ENCODE assay signal across 8 cellular contexts in genomic region chr2:60550151-60550983, GRCh38. TPM values are rescaled to one million over a fixed set of nuclear protein-coding genes. Genes with fewer than 3 reads are reported as not detected.
DNase-seq lines count a peak whose midpoint lies in the region; ATAC-seq and TF ChIP-seq lines count a peak whose summit lies in the region.

No MANE protein-coding gene starts in this region.

- WGBS in esophagus, 2 donors: 1% methylated on average over 56 to 65 of the region's 65 CpGs
- 1 to 3% methylated on average over 30 to 57 of the region's 65 CpGs for WGBS in upper lobe of left lung, 2 donors

- TF ChIP-seq EP300 in upper lobe of left lung (IDR thresholded peaks at IDR 0.05): no peak

- peak overlapping the region; percentile 79 for H3K4me3 Mint-ChIP-seq in Caco-2 (ENCODE audit: unreplicated experiment)
- H3K4me3 Mint-ChIP-seq in activated CD4-positive, alpha-beta memory T cell treated with anti-CD3 and anti-CD28 coated beads, Interleukin-2, amount 10 ng/mL, durations not matched to agents 7 days and 5 days: peak overlapping the region; percentile 74

- H3K4me3 ChIP-seq in Caco-2 (ENCODE audit: low read depth, low read length): peak overlapping the region; percentile 65
- H3K4me3 ChIP-seq in esophagus (ENCODE audit: low read depth in 1 of 2, low read length in 2 of 2): peak overlapping the region; percentile 62 to 66
- peak overlapping the region; percentile 81 to 86 for H3K4me3 ChIP-seq in muscle layer of colon (ENCODE audit: low read depth in 1 of 2, low read length in 2 of 2)
- peak overlapping the region; percentile 50 to 82 (median 72) for H3K4me3 ChIP-seq in upper lobe of left lung

- CTCF ChIA-PET in Caco-2 (lab: Charles Lee): interaction anchor here (0.6 to 1.6 kb wide), 19 partner anchors 9 to 1891 kb away, joined by 3 to 10 read pairs (median 4); no protein-coding TSS in a partner anchor
- CTCF ChIA-PET in activated CD4-positive, alpha-beta memory T cell treated with anti-CD3 and anti-CD28 coated beads, Interleukin-2, amount 10 ng/mL, durations not matched to agents 7 days and 5 days (lab: Charles Lee): interaction anchor here (0.5 to 2.1 kb wide), 12 partner anchors 8 to 1526 kb away, joined by 3 to 8 read pairs (median 4); no protein-coding TSS in a partner anchor

- H3K4me1 Mint-ChIP-seq in Caco-2 (ENCODE audit: low read depth, unreplicated experiment): peaks cover 8% of the 10 kb centered on the region
- H3K4me1 Mint-ChIP-seq in activated CD4-positive, alpha-beta memory T cell treated with anti-CD3 and anti-CD28 coated beads, Interleukin-2, amount 10 ng/mL, durations not matched to agents 7 days and 5 days: peaks cover 30% of the 10 kb centered on the region

- peaks cover 27% of the 10 kb centered on the region for H3K27me3 Mint-ChIP-seq in Caco-2 (ENCODE audit: insufficient read depth, unreplicated experiment)
- peaks cover 78% of the 10 kb centered on the region for H3K27me3 Mint-ChIP-seq in activated CD4-positive, alpha-beta memory T cell treated with anti-CD3 and anti-CD28 coated beads, Interleukin-2, amount 10 ng/mL, durations not matched to agents 7 days and 5 days

- ATAC-seq in GM19328 (IDR thresholded peaks at IDR 0.05; ENCODE audit: unreplicated experiment): peak; percentile 32
- peak; percentile 56 for ATAC-seq in HG03432 (IDR thresholded peaks at IDR 0.05; ENCODE audit: unreplicated experiment)
- peak; percentile 81 for ATAC-seq in upper lobe of left lung (ENCODE audit: low FRiP score in 2 of 2)

- intact Hi-C loops in Caco-2 (cut with micrococcal nuclease; ENCODE audit: unreplicated experiment): loop anchor here (5.0 to 10.0 kb wide), 5 partner anchors 118 to 616 kb away; no protein-coding TSS in a partner anchor

- peak overlapping the region; percentile 16 for H3K9ac ChIP-seq in muscle layer of colon (ENCODE audit: low read length)

- DNase-seq in Caco-2: peak; percentile 59 to 67
- peak; percentile 85 to 91 for DNase-seq in NCI-H446 (lab: John Stamatoyannopoulos, UW)
- DNase-seq in activated CD4-positive, alpha-beta memory T cell treated with anti-CD3 and anti-CD28 coated beads, Interleukin-2, amount 10 ng/mL, durations not matched to agents 7 days and 5 days: peak; percentile 42
- peak; percentile 84 to 91 for DNase-seq in upper lobe of left lung

- H3K27ac ChIP-seq in esophagus (ENCODE audit: low read depth in 2 of 2, low read length in 1 of 2) (peak overlapping the region; percentile 81 to 84), muscle layer of colon (ENCODE audit: low read depth, low read length) (peak overlapping the region; percentile 89), upper lobe of left lung (peak overlapping the region; percentile 15 to 85 (median 68))

- peaks cover 14% of the 10 kb centered on the region for H3K36me3 Mint-ChIP-seq in Caco-2 (ENCODE audit: insufficient read depth, unreplicated experiment)
- H3K36me3 Mint-ChIP-seq in activated CD4-positive, alpha-beta memory T cell treated with anti-CD3 and anti-CD28 coated beads, Interleukin-2, amount 10 ng/mL, durations not matched to agents 7 days and 5 days (ENCODE audit: low read depth): peaks cover 2% of the 10 kb centered on the region

- H3K4me1 ChIP-seq in Caco-2 (peaks cover 14% of the 10 kb centered on the region), esophagus (ENCODE audit: control insufficient read depth in 2 of 2, insufficient read depth in 2 of 2, low read length in 1 of 2) (peaks cover 0 to 3% of the 10 kb centered on the region in 2 donors), muscle layer of colon (ENCODE audit: insufficient read depth, low read length) (peaks cover 25% of the 10 kb centered on the region), upper lobe of left lung (peaks cover 55 to 68% (median 59%) of the 10 kb centered on the region in 4 donors)

- TF ChIP-seq POLR2A in upper lobe of left lung (IDR thresholded peaks at IDR 0.05): no peak

- TF ChIP-seq CTCF in Caco-2 (IDR thresholded peaks at IDR 0.05; ENCODE audit: insufficient read depth in 1 of 2, low read depth in 1 of 2, low read length in 1 of 2, severe bottlenecking in 1 of 2, unreplicated experiment in 1 of 2) (peak; percentile 57 to 76), upper lobe of left lung (IDR thresholded peaks at IDR 0.05) (peak; percentile 19 to 62 (median 54))

- H3K9me3 ChIP-seq in Caco-2 (no peaks in the 10 kb centered on the region), esophagus (ENCODE audit: control insufficient read depth in 2 of 2, insufficient read depth in 1 of 2, low read depth in 1 of 2, low read length in 1 of 2) (no peaks in the 10 kb centered on the region), muscle layer of colon (ENCODE audit: low read length) (no peaks in the 10 kb centered on the region), upper lobe of left lung (no peaks in the 10 kb centered on the region)

- no peak overlapping the region for H3K27ac Mint-ChIP-seq in Caco-2 (ENCODE audit: unreplicated experiment)
- H3K27ac Mint-ChIP-seq in activated CD4-positive, alpha-beta memory T cell treated with anti-CD3 and anti-CD28 coated beads, Interleukin-2, amount 10 ng/mL, durations not matched to agents 7 days and 5 days: no peak overlapping the region

- POLR2A ChIA-PET in Caco-2 (lab: Charles Lee): interaction anchor here (0.6 kb wide), 2 partner anchors 43 to 456 kb away, joined by 5 to 6 read pairs; no protein-coding TSS in a partner anchor
- POLR2A ChIA-PET in activated CD4-positive, alpha-beta memory T cell treated with anti-CD3 and anti-CD28 coated beads, Interleukin-2, amount 10 ng/mL, durations not matched to agents 7 days and 5 days (lab: Charles Lee): no interaction called here

- BruUV-seq in Caco-2 (replicated peaks; lab: Mats Ljungman, UMichigan): no TSS peak

- H3K27me3 ChIP-seq in Caco-2 (replicated peaks; ENCODE audit: control insufficient read depth, insufficient read depth, low read length): no peaks in the 10 kb centered on the region
- H3K27me3 ChIP-seq in esophagus (ENCODE audit: control insufficient read depth in 1 of 2, insufficient read depth in 2 of 2, low read length in 2 of 2): peaks cover 0 to 3% of the 10 kb centered on the region in 2 donors
- H3K27me3 ChIP-seq in muscle layer of colon (ENCODE audit: control insufficient read depth in 1 of 2, insufficient read depth in 2 of 2, low read length in 2 of 2): peaks cover 0 to 11% of the 10 kb centered on the region in 2 donors
- peaks cover 0 to 31% (median 13%) of the 10 kb centered on the region in 4 donors for H3K27me3 ChIP-seq in upper lobe of left lung

- no peaks in the 10 kb centered on the region for H3K9me3 Mint-ChIP-seq in Caco-2 (ENCODE audit: unreplicated experiment)
- H3K9me3 Mint-ChIP-seq in activated CD4-positive, alpha-beta memory T cell treated with anti-CD3 and anti-CD28 coated beads, Interleukin-2, amount 10 ng/mL, durations not matched to agents 7 days and 5 days: no peaks in the 10 kb centered on the region

- H3K36me3 ChIP-seq in Caco-2 (ENCODE audit: control insufficient read depth, insufficient read depth, low read length) (no peaks in the 10 kb centered on the region), esophagus (ENCODE audit: control insufficient read depth in 2 of 2, insufficient read depth in 2 of 2, low read length in 1 of 2) (no peaks in the 10 kb centered on the region), muscle layer of colon (ENCODE audit: insufficient read depth, low read length) (peaks cover 4% of the 10 kb centered on the region), upper lobe of left lung (no peaks in the 10 kb centered on the region)

RNA-seq across cellular contexts. Expression of gene BCL11A, which starts 3.1 kb away (rescaled TPM):
- total RNA-seq in Caco-2 (2022) (0.21 and 0.29 TPM in 2 replicates), upper lobe of left lung (10 to 100 TPM in 1 of 6 donors, 1 to 10 TPM in 5; 2.7 to 12.7 (median 5.4) TPM)
- not detected for total RNA-seq in activated CD4-positive, alpha-beta memory T cell treated with anti-CD3 and anti-CD28 coated beads, Interleukin-2, amount 10 ng/mL, durations not matched to agents 7 days and 5 days
- polyA plus RNA-seq in esophagus: 10 to 100 TPM in 1 of 2 donors, 1 to 10 TPM in 1; 8.6 to 25.5 TPM

Comparison
In these comparisons a context has a peak if more than half of its experiments do, and no peak if none do; other contexts are left out.
1. Peak in every context shown above with its lines: DNase-seq, ATAC-seq, H3K4me3 ChIP-seq and H3K27ac ChIP-seq.